Comparison of ENCODE assay signal across 1 cellular context in genomic region chr1:2049517-2050481, GRCh38.
TF ChIP-seq lines count a peak whose summit lies in the region.

PRKCZ (plus strand) TSS chr1:2050411; CDS start chr1:2050631, 220 bp downstream.

TF ChIP-seq in HepG2, 621 proteins besides CTCF, POLR2A, EP300 and RAD21 (continued from another document and continues in another):
- TF ChIP-seq RXRB (CRISPR knock-in tag; IDR thresholded peaks at IDR 0.05; ENCODE audit: borderline replicate concordance) (peak; percentile 19; the same call in 1 of the 2 replicates), ZNF777 (CRISPR knock-in tag; IDR thresholded peaks at IDR 0.05) (peak; percentile 78), HIVEP1 (CRISPR knock-in tag; IDR thresholded peaks at IDR 0.05) (peak; percentile 79), MAX (IDR thresholded peaks at IDR 0.05) (no peak; the same call in none of the 2 replicates), ZC3H13 (CRISPR knock-in tag; IDR thresholded peaks at IDR 0.05) (no peak), HNRNPK (IDR thresholded peaks at IDR 0.05; ENCODE audit: low read depth, low read length, poor library complexity, severe bottlenecking) (no peak), THAP7 (CRISPR knock-in tag; IDR thresholded peaks at IDR 0.05) (no peak), ZUFSP (CRISPR knock-in tag; IDR thresholded peaks at IDR 0.05; ENCODE audit: borderline replicate concordance) (no peak), HDAC2 (CRISPR knock-in tag; IDR thresholded peaks at IDR 0.05) (peak; percentile 51), KLF13 (CRISPR knock-in tag; IDR thresholded peaks at IDR 0.05) (no peak), CHCHD3 (CRISPR knock-in tag; IDR thresholded peaks at IDR 0.05) (peak; percentile 69; the same call in 1 of the 2 replicates), SMAD3 (CRISPR knock-in tag; IDR thresholded peaks at IDR 0.05) (no peak), ZNF264 (CRISPR knock-in tag; IDR thresholded peaks at IDR 0.05) (no peak; the same call in 1 of the 2 replicates), GTF3A (CRISPR knock-in tag; conservative IDR thresholded peaks at IDR 0.05) (no peak), TEAD2 (CRISPR knock-in tag; IDR thresholded peaks at IDR 0.05) (no peak), ZNF570 (CRISPR knock-in tag; IDR thresholded peaks at IDR 0.05; ENCODE audit: borderline replicate concordance) (no peak), ETV6 (CRISPR knock-in tag; conservative IDR thresholded peaks at IDR 0.05) (no peak), ZNF75D (CRISPR knock-in tag; IDR thresholded peaks at IDR 0.05; ENCODE audit: borderline replicate concordance) (no peak), ZHX2 (IDR thresholded peaks at IDR 0.05; ENCODE audit: low read depth) (no peak; the same call in 1 of the 2 replicates), ZHX2 (CRISPR knock-in tag; IDR thresholded peaks at IDR 0.05; ENCODE audit: borderline replicate concordance) (no peak), ZBTB37 (CRISPR knock-in tag; IDR thresholded peaks at IDR 0.05) (0 out of 2 replicates have a peak, but pooled peaks have one; percentile 35), PLSCR1 (CRISPR knock-in tag; IDR thresholded peaks at IDR 0.05; ENCODE audit: borderline replicate concordance) (no peak), ZNF782 (CRISPR knock-in tag; IDR thresholded peaks at IDR 0.05; ENCODE audit: borderline replicate concordance) (no peak), NCOA5 (CRISPR knock-in tag; IDR thresholded peaks at IDR 0.05) (no peak), ZBTB46 (CRISPR knock-in tag; IDR thresholded peaks at IDR 0.05; ENCODE audit: borderline replicate concordance) (no peak), SRF (IDR thresholded peaks at IDR 0.05; ENCODE audit: low read depth, low read length) (no peak), ZNF563 (CRISPR knock-in tag; IDR thresholded peaks at IDR 0.05) (peak; percentile 71; the same call in 1 of the 2 replicates), ZNF598 (CRISPR knock-in tag; IDR thresholded peaks at IDR 0.05; ENCODE audit: borderline replicate concordance) (no peak; the same call in 1 of the 2 replicates), ATF6 (CRISPR knock-in tag; conservative IDR thresholded peaks at IDR 0.05) (no peak), ASH2L (IDR thresholded peaks at IDR 0.05; ENCODE audit: insufficient read length, low read depth, low read length) (peak; percentile 78), ZBTB44 (CRISPR knock-in tag; IDR thresholded peaks at IDR 0.05) (no peak), ZNF841 (CRISPR knock-in tag; IDR thresholded peaks at IDR 0.05; ENCODE audit: borderline replicate concordance) (no peak), ATAD3A (CRISPR knock-in tag; IDR thresholded peaks at IDR 0.05) (no peak), THAP11 (CRISPR knock-in tag; IDR thresholded peaks at IDR 0.05) (peak; percentile 33), RNF2 (conservative IDR thresholded peaks at IDR 0.05; ENCODE audit: low read depth) (0 out of 2 replicates have a peak, but pooled peaks have one; percentile 8), NR3C1 (CRISPR knock-in tag; IDR thresholded peaks at IDR 0.05) (no peak), HMG20A (CRISPR knock-in tag; IDR thresholded peaks at IDR 0.05; ENCODE audit: borderline replicate concordance) (no peak), ZNF552 (CRISPR knock-in tag; IDR thresholded peaks at IDR 0.05; ENCODE audit: borderline replicate concordance) (peak; percentile 20), BRD4 (CRISPR knock-in tag; IDR thresholded peaks at IDR 0.05) (no peak), KMT2B (CRISPR knock-in tag; IDR thresholded peaks at IDR 0.05) (0 out of 2 replicates have a peak, but pooled peaks have one; percentile 50), POLR2AphosphoS2 (IDR thresholded peaks at IDR 0.05; ENCODE audit: low read depth, low read length) (no peak), ZNF138 (CRISPR knock-in tag; IDR thresholded peaks at IDR 0.05; ENCODE audit: low read depth) (no peak), ZNF547 (CRISPR knock-in tag; IDR thresholded peaks at IDR 0.05) (0 out of 2 replicates have a peak, but pooled peaks have one; percentile 18), HNRNPLL (IDR thresholded peaks at IDR 0.05; ENCODE audit: low read depth, low read length, poor library complexity, severe bottlenecking) (peak; percentile 39), XBP1 (CRISPR knock-in tag; IDR thresholded peaks at IDR 0.05) (no peak), SKI (IDR thresholded peaks at IDR 0.05; ENCODE audit: partially characterized antibody) (peak; percentile 51), MXI1 (IDR thresholded peaks at IDR 0.05; ENCODE audit: borderline replicate concordance, low read depth, low read length) (peak; percentile 46; the same call in 1 of the 3 replicates), ARNT (IDR thresholded peaks at IDR 0.05) (no peak), ZNF543 (CRISPR knock-in tag; IDR thresholded peaks at IDR 0.05) (peak; percentile 100), SNAPC5 (CRISPR knock-in tag; IDR thresholded peaks at IDR 0.05; ENCODE audit: borderline replicate concordance) (no peak), CAMTA2 (CRISPR knock-in tag; IDR thresholded peaks at IDR 0.05; ENCODE audit: borderline replicate concordance) (peak; percentile 96; the same call in 1 of the 2 replicates), ZBTB7A (CRISPR knock-in tag; IDR thresholded peaks at IDR 0.05) (peak; percentile 93; the same call in 1 of the 2 replicates), ZFP36L2 (CRISPR knock-in tag; IDR thresholded peaks at IDR 0.05) (no peak), MED13 (CRISPR knock-in tag; IDR thresholded peaks at IDR 0.05) (no peak)
